1 cellular context compared by ENCODE assay signal in the genomic region with DNA sequence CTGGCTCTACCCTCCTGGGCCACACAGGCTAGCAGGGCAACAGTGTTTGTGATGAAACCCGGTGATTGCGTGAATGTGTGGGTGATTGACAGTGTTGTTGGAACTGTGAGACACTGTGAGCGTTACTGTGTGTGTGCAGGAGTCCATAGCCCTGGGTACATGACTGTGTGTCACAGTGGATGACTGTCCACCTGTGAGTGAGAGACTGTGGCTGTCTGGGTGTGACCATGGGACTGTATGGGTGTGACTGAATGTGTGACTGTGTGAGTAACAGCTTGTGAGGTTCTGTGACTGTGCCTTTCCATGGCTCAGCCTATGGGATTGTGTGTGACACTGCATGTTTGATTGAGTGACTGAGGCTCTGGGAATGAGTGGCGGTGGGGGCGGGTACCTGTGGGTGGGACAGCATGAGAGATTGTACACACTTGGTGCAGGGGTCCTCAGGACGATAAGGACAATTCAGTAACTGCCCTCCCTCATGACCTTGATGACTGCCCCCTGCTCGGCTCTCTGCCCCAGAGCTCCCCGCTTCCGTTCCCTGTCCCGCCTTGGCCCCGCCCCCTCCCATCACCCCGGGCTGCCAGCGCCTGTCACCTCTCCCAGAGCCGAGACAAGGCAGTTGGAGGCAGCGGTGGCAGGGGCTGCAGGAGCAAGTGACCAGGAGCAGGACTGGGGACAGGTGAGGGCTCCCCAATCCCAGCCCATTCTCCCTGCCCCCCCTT.
A peak's percentile ranks its signal among the peaks of the same experiment; 100 is the strongest.
TF ChIP-seq lines count a peak whose summit lies in the region.

A gene with protein sequence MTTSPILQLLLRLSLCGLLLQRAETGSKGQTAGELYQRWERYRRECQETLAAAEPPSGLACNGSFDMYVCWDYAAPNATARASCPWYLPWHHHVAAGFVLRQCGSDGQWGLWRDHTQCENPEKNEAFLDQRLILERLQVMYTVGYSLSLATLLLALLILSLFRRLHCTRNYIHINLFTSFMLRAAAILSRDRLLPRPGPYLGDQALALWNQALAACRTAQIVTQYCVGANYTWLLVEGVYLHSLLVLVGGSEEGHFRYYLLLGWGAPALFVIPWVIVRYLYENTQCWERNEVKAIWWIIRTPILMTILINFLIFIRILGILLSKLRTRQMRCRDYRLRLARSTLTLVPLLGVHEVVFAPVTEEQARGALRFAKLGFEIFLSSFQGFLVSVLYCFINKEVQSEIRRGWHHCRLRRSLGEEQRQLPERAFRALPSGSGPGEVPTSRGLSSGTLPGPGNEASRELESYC (plus strand): TSS at position 602 of the 722 bp plus-strand sequence. CDS start 1,300 bp downstream, outside the sequence.

TF ChIP-seq in HEK293, 187 proteins besides CTCF, POLR2A, EP300 and RAD21 (continued from another document and continues in another):
- TF ChIP-seq, protein P1, sequence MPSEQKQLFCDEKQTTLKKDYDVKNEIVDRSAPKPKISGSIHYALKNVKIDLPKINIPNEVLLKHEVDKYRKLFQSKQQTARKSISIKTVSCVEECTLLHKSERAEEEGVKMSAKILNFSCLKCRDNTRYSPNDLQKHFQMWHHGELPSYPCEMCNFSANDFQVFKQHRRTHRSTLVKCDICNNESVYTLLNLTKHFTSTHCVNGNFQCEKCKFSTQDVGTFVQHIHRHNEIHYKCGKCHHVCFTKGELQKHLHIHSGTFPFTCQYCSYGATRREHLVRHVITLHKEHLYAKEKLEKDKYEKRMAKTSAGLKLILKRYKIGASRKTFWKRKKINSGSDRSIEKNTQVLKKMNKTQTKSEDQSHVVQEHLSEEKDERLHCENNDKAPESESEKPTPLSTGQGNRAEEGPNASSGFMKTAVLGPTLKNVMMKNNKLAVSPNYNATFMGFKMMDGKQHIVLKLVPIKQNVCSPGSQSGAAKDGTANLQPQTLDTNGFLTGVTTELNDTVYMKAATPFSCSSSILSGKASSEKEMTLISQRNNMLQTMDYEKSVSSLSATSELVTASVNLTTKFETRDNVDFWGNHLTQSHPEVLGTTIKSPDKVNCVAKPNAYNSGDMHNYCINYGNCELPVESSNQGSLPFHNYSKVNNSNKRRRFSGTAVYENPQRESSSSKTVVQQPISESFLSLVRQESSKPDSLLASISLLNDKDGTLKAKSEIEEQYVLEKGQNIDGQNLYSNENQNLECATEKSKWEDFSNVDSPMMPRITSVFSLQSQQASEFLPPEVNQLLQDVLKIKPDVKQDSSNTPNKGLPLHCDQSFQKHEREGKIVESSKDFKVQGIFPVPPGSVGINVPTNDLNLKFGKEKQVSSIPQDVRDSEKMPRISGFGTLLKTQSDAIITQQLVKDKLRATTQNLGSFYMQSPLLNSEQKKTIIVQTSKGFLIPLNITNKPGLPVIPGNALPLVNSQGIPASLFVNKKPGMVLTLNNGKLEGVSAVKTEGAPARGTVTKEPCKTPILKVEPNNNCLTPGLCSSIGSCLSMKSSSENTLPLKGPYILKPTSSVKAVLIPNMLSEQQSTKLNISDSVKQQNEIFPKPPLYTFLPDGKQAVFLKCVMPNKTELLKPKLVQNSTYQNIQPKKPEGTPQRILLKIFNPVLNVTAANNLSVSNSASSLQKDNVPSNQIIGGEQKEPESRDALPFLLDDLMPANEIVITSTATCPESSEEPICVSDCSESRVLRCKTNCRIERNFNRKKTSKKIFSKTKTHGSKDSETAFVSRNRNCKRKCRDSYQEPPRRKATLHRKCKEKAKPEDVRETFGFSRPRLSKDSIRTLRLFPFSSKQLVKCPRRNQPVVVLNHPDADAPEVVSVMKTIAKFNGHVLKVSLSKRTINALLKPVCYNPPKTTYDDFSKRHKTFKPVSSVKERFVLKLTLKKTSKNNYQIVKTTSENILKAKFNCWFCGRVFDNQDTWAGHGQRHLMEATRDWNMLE (tag by site-specific recombination; conservative IDR thresholded peaks at IDR 0.05; ENCODE audit: low read depth) = no peak
- TF ChIP-seq SP2 (tag by site-specific recombination; IDR thresholded peaks at IDR 0.05) (peak; percentile 72), ZIC2 (tag by site-specific recombination; IDR thresholded peaks at IDR 0.05) (no peak), ZNF112 (tag by site-specific recombination; IDR thresholded peaks at IDR 0.05) (no peak), ZNF292 (tag by site-specific recombination; IDR thresholded peaks at IDR 0.05; ENCODE audit: borderline replicate concordance, low read depth) (no peak), KLF9 (tag by site-specific recombination; IDR thresholded peaks at IDR 0.05; ENCODE audit: low read depth) (peak; percentile 70), SP3 (tag by site-specific recombination; IDR thresholded peaks at IDR 0.05) (peak; percentile 71), ZNF76 (tag by site-specific recombination; IDR thresholded peaks at IDR 0.05; ENCODE audit: borderline replicate concordance, low read depth) (peak; percentile 45), BCL11A (tag by site-specific recombination; IDR thresholded peaks at IDR 0.05; ENCODE audit: low read depth) (0 out of 2 replicates have a peak, but pooled peaks have one; percentile 15), ZEB2 (tag by site-specific recombination; IDR thresholded peaks at IDR 0.05) (0 out of 2 replicates have a peak, but pooled peaks have one; percentile 11), ZNF670 (tag by site-specific recombination; IDR thresholded peaks at IDR 0.05; ENCODE audit: low read depth) (no peak), ZBTB7A (tag by site-specific recombination; IDR thresholded peaks at IDR 0.05; ENCODE audit: low read depth) (no peak), ZFHX2 (tag by site-specific recombination; conservative IDR thresholded peaks at IDR 0.05) (peak; percentile 36; the same call in 1 of the 2 replicates), ZNF600 (tag by site-specific recombination; IDR thresholded peaks at IDR 0.05) (peak; percentile 22; the same call in 1 of the 2 replicates), SCRT2 (tag by site-specific recombination; IDR thresholded peaks at IDR 0.05) (0 out of 2 replicates have a peak, but pooled peaks have one; percentile 28), MYNN (tag by site-specific recombination; IDR thresholded peaks at IDR 0.05; ENCODE audit: borderline replicate concordance) (no peak), ZNF24 (tag by site-specific recombination; IDR thresholded peaks at IDR 0.05) (no peak), GLIS1 (tag by site-specific recombination; IDR thresholded peaks at IDR 0.05) (peak; percentile 41; the same call in 1 of the 2 replicates), ZNF426 (tag by site-specific recombination; IDR thresholded peaks at IDR 0.05) (no peak), ZFP3 (tag by site-specific recombination; IDR thresholded peaks at IDR 0.05; ENCODE audit: low read depth) (no peak), ZNF311 (tag by site-specific recombination; IDR thresholded peaks at IDR 0.05; ENCODE audit: borderline replicate concordance) (no peak), TRIM28 (IDR thresholded peaks at IDR 0.05; ENCODE audit: borderline replicate concordance, low read length) (no peak), MZF1 (tag by site-specific recombination; IDR thresholded peaks at IDR 0.05; ENCODE audit: borderline replicate concordance) (no peak)
- TF ChIP-seq, protein P2, sequence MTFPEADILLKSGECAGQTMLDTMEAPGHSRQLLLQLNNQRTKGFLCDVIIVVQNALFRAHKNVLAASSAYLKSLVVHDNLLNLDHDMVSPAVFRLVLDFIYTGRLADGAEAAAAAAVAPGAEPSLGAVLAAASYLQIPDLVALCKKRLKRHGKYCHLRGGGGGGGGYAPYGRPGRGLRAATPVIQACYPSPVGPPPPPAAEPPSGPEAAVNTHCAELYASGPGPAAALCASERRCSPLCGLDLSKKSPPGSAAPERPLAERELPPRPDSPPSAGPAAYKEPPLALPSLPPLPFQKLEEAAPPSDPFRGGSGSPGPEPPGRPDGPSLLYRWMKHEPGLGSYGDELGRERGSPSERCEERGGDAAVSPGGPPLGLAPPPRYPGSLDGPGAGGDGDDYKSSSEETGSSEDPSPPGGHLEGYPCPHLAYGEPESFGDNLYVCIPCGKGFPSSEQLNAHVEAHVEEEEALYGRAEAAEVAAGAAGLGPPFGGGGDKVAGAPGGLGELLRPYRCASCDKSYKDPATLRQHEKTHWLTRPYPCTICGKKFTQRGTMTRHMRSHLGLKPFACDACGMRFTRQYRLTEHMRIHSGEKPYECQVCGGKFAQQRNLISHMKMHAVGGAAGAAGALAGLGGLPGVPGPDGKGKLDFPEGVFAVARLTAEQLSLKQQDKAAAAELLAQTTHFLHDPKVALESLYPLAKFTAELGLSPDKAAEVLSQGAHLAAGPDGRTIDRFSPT (tag by site-specific recombination; IDR thresholded peaks at IDR 0.05) = peak; percentile 76; the same call in 1 of the 2 replicates
- TF ChIP-seq, protein P3, sequence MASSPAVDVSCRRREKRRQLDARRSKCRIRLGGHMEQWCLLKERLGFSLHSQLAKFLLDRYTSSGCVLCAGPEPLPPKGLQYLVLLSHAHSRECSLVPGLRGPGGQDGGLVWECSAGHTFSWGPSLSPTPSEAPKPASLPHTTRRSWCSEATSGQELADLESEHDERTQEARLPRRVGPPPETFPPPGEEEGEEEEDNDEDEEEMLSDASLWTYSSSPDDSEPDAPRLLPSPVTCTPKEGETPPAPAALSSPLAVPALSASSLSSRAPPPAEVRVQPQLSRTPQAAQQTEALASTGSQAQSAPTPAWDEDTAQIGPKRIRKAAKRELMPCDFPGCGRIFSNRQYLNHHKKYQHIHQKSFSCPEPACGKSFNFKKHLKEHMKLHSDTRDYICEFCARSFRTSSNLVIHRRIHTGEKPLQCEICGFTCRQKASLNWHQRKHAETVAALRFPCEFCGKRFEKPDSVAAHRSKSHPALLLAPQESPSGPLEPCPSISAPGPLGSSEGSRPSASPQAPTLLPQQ (tag by site-specific recombination; IDR thresholded peaks at IDR 0.05) = 0 out of 2 replicates have a peak, but pooled peaks have one; percentile 19
- TF ChIP-seq, protein P4, sequence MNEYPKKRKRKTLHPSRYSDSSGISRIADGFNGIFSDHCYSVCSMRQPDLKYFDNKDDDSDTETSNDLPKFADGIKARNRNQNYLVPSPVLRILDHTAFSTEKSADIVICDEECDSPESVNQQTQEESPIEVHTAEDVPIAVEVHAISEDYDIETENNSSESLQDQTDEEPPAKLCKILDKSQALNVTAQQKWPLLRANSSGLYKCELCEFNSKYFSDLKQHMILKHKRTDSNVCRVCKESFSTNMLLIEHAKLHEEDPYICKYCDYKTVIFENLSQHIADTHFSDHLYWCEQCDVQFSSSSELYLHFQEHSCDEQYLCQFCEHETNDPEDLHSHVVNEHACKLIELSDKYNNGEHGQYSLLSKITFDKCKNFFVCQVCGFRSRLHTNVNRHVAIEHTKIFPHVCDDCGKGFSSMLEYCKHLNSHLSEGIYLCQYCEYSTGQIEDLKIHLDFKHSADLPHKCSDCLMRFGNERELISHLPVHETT (tag by site-specific recombination; IDR thresholded peaks at IDR 0.05) = no peak
- TF ChIP-seq, protein P5, sequence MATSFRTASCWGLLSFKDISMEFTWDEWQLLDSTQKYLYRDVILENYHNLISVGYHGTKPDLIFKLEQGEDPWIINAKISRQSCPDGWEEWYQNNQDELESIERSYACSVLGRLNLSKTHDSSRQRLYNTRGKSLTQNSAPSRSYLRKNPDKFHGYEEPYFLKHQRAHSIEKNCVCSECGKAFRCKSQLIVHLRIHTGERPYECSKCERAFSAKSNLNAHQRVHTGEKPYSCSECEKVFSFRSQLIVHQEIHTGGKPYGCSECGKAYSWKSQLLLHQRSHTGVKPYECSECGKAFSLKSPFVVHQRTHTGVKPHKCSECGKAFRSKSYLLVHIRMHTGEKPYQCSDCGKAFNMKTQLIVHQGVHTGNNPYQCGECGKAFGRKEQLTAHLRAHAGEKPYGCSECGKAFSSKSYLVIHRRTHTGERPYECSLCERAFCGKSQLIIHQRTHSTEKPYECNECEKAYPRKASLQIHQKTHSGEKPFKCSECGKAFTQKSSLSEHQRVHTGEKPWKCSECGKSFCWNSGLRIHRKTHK (tag by site-specific recombination; IDR thresholded peaks at IDR 0.05) = no peak
- TF ChIP-seq, protein P6, sequence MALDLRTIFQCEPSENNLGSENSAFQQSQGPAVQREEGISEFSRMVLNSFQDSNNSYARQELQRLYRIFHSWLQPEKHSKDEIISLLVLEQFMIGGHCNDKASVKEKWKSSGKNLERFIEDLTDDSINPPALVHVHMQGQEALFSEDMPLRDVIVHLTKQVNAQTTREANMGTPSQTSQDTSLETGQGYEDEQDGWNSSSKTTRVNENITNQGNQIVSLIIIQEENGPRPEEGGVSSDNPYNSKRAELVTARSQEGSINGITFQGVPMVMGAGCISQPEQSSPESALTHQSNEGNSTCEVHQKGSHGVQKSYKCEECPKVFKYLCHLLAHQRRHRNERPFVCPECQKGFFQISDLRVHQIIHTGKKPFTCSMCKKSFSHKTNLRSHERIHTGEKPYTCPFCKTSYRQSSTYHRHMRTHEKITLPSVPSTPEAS (tag by site-specific recombination; IDR thresholded peaks at IDR 0.05) = no peak
- TF ChIP-seq, protein P7, sequence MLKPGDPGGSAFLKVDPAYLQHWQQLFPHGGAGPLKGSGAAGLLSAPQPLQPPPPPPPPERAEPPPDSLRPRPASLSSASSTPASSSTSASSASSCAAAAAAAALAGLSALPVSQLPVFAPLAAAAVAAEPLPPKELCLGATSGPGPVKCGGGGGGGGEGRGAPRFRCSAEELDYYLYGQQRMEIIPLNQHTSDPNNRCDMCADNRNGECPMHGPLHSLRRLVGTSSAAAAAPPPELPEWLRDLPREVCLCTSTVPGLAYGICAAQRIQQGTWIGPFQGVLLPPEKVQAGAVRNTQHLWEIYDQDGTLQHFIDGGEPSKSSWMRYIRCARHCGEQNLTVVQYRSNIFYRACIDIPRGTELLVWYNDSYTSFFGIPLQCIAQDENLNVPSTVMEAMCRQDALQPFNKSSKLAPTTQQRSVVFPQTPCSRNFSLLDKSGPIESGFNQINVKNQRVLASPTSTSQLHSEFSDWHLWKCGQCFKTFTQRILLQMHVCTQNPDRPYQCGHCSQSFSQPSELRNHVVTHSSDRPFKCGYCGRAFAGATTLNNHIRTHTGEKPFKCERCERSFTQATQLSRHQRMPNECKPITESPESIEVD (tag by site-specific recombination; IDR thresholded peaks at IDR 0.05) = no peak
- TF ChIP-seq, protein P8, sequence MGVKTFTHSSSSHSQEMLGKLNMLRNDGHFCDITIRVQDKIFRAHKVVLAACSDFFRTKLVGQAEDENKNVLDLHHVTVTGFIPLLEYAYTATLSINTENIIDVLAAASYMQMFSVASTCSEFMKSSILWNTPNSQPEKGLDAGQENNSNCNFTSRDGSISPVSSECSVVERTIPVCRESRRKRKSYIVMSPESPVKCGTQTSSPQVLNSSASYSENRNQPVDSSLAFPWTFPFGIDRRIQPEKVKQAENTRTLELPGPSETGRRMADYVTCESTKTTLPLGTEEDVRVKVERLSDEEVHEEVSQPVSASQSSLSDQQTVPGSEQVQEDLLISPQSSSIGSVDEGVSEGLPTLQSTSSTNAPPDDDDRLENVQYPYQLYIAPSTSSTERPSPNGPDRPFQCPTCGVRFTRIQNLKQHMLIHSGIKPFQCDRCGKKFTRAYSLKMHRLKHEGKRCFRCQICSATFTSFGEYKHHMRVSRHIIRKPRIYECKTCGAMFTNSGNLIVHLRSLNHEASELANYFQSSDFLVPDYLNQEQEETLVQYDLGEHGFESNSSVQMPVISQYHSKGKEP (tag by site-specific recombination; IDR thresholded peaks at IDR 0.05) = no peak
- TF ChIP-seq, protein P9, sequence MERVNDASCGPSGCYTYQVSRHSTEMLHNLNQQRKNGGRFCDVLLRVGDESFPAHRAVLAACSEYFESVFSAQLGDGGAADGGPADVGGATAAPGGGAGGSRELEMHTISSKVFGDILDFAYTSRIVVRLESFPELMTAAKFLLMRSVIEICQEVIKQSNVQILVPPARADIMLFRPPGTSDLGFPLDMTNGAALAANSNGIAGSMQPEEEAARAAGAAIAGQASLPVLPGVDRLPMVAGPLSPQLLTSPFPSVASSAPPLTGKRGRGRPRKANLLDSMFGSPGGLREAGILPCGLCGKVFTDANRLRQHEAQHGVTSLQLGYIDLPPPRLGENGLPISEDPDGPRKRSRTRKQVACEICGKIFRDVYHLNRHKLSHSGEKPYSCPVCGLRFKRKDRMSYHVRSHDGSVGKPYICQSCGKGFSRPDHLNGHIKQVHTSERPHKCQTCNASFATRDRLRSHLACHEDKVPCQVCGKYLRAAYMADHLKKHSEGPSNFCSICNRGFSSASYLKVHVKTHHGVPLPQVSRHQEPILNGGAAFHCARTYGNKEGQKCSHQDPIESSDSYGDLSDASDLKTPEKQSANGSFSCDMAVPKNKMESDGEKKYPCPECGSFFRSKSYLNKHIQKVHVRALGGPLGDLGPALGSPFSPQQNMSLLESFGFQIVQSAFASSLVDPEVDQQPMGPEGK (tag by site-specific recombination; IDR thresholded peaks at IDR 0.05) = no peak; the same call in 1 of the 2 replicates
